Comparison of ENCODE assay signal across 24 cellular contexts in genomic region chr12:121117226-121117777, GRCh38. TPM values are rescaled to one million over a fixed set of nuclear protein-coding genes. Genes with fewer than 3 reads are reported as not detected.
DNase-seq lines count a peak whose midpoint lies in the region; ATAC-seq, FAIRE-seq and TF ChIP-seq lines count a peak whose summit lies in the region.
"Had no signal": no experiment of that assay in that cellular context is flagged by ENCODE, and none has a peak within 500 bp of the region (broad histone marks: within the 10 kb centered on the region; RNA-seq: fewer than 3 reads in every experiment).

No MANE protein-coding gene starts in this region.

- H3K9me3 ChIP-seq in body of pancreas (no peaks in the 10 kb centered on the region), HepG2 (ENCODE audit: low read length) (no peaks in the 10 kb centered on the region), trophoblast cell (ENCODE audit: insufficient read depth, low read depth, low read length) (no peaks in the 10 kb centered on the region)
- H3K9me3 ChIP-seq: BLaER1, Caco-2 had no signal

- 0 out of 2 replicates have a peak overlapping the region, but pooled peaks have one; percentile 10 for H3K9ac ChIP-seq in HepG2 (ENCODE audit: insufficient read depth, low read depth, low read length)
- H3K9ac ChIP-seq in trophoblast cell (ENCODE audit: low read length) = no peak overlapping the region
- H3K9ac ChIP-seq: BLaER1 had no signal

- DNase-seq in body of pancreas = no peak
- DNase-seq in HepG2 (ENCODE audit: low spot score) = no peak
- no peak for DNase-seq in trophoblast cell
- DNase-seq in lower leg skin (ENCODE audit: low spot score in 2 of 2) = no peak
- DNase-seq in cerebellar cortex (ENCODE audit: low spot score) = no peak
- DNase-seq in natural killer cell = no peak
- DNase-seq: CD4-positive, CD25-positive, alpha-beta regulatory T cell; CD8-positive, alpha-beta T cell; DMS153; DND-41; HCEC 1CT had no signal

- no peak overlapping the region for H2BK120ac ChIP-seq in trophoblast cell (ENCODE audit: insufficient read depth, low read length, poor library complexity)

- no peak overlapping the region for H4K8ac ChIP-seq in trophoblast cell (ENCODE audit: low read depth, low read length)

- 62 to 69% methylated on average over 4 of the region's 4 CpGs for WGBS in body of pancreas, 2 donors
- 67% methylated on average over 2 of the region's 4 CpGs for WGBS in HepG2 (ENCODE audit: low lambda C conversion rate)
- WGBS in trophoblast cell (ENCODE audit: extremely low coverage, insufficient coverage, insufficient read length) = no CpG with 5 or more reads among the region's 4 CpGs
- WGBS in lower leg skin, 2 donors = 93 to 96% methylated on average over 4 of the region's 4 CpGs

- no peak overlapping the region for H3K27ac Mint-ChIP-seq in natural killer cell
- H3K27ac Mint-ChIP-seq: B cell; CD4-positive, CD25-positive, alpha-beta regulatory T cell; CD8-positive, alpha-beta T cell; GM23338 had no signal

- no peak overlapping the region for H3K23ac ChIP-seq in trophoblast cell (ENCODE audit: low read length)

- no peak overlapping the region for H3K14ac ChIP-seq in trophoblast cell (ENCODE audit: low read length)

- H3K18ac ChIP-seq in trophoblast cell (ENCODE audit: low read length) = no peak overlapping the region

- H3K4me1 ChIP-seq in body of pancreas (peaks cover 20% of the 10 kb centered on the region), HepG2 (ENCODE audit: insufficient read depth, low read length) (peaks cover 29% of the 10 kb centered on the region), trophoblast cell (ENCODE audit: control insufficient read depth in 1 of 2, insufficient read depth in 2 of 2, low read length in 2 of 2) (no peaks in the 10 kb centered on the region)

- H3K27me3 Mint-ChIP-seq in natural killer cell (ENCODE audit: low read depth in 2 of 2) = no peaks in the 10 kb centered on the region
- H3K27me3 Mint-ChIP-seq: B cell had no signal

- intact Hi-C loops in body of pancreas (cut with DNase I) = no loop called here
- intact Hi-C loops in HepG2 (cut with micrococcal nuclease; ENCODE audit: unreplicated experiment) = loop anchor here (10.0 kb wide), 1 partner anchor 97 kb away; the partner anchor contains the start of gene P2RX4
- intact Hi-C loops in lower leg skin (cut with DNase I; ENCODE audit: low total_unique reads) = no loop called here
- intact Hi-C loops in natural killer cell (cut with micrococcal nuclease) = no loop called here

- H4K12ac ChIP-seq in trophoblast cell (ENCODE audit: low read depth, low read length) = no peak overlapping the region

- H2AK5ac ChIP-seq in trophoblast cell (ENCODE audit: low read length) = no peak overlapping the region

- H3K79me2 ChIP-seq in HepG2 (ENCODE audit: insufficient read depth, low read length) = no peaks in the 10 kb centered on the region
- H3K79me2 ChIP-seq in trophoblast cell (ENCODE audit: control insufficient read depth, insufficient read depth, low read length, poor library complexity) = no peaks in the 10 kb centered on the region

- TF ChIP-seq CTCF in body of pancreas (IDR thresholded peaks at IDR 0.05) (no peak), HepG2 (CRISPR knock-in tag; IDR thresholded peaks at IDR 0.05) (no peak), lower leg skin (IDR thresholded peaks at IDR 0.05) (no peak), natural killer cell (IDR thresholded peaks at IDR 0.05) (no peak)

- POLR2A ChIA-PET in HepG2 (lab: Yijun Ruan, JAX) = interaction anchor here (0.7 to 1.6 kb wide), 5 partner anchors 9 to 139 kb away, joined by 3 to 5 read pairs (median 3); partner anchors contain the start of gene HNF1A

- H3K36me3 ChIP-seq in body of pancreas (replicated peaks in 1 of 2; ENCODE audit: insufficient read depth in 1 of 2, low read depth in 2 of 2) (no peaks in the 10 kb centered on the region), HepG2 (replicated peaks in 1 of 2; ENCODE audit: control insufficient read depth in 1 of 2, insufficient read depth in 2 of 2, low read length in 2 of 2) (no peaks in the 10 kb centered on the region), trophoblast cell (ENCODE audit: control insufficient read depth in 1 of 2, insufficient read depth in 2 of 2, low read length in 2 of 2) (no peaks in the 10 kb centered on the region)
- H3K36me3 ChIP-seq: BLaER1 had no signal

- H3K79me1 ChIP-seq in trophoblast cell (ENCODE audit: low read length) = no peaks in the 10 kb centered on the region

- H3K4me3 ChIP-seq in body of pancreas (no peak overlapping the region), HepG2 (replicated peaks in 1 of 3; ENCODE audit: insufficient read depth in 1 of 3, low read depth in 2 of 3, low read length in 3 of 3) (no peak overlapping the region), trophoblast cell (ENCODE audit: low read depth, low read length) (peak overlapping the region; percentile 30), lower leg skin (ENCODE audit: low read depth, poor library complexity, severe bottlenecking) (no peak overlapping the region)
- H3K4me3 ChIP-seq: BLaER1, GM23338 had no signal

- no peak for FAIRE-seq in HepG2 (lab: Jason Lieb, UNC)
- FAIRE-seq: A204.1, G401.6, GM12892, GM19239, H54 had no signal

- ATAC-seq in body of pancreas = no peak
- ATAC-seq in HepG2 = peak; percentile 70
- no peak for ATAC-seq in GM18520 (IDR thresholded peaks at IDR 0.05; ENCODE audit: unreplicated experiment)
- no peak for ATAC-seq in natural killer cell
- ATAC-seq: CD8-positive, alpha-beta T cell; GM23338 had no signal

- H4K91ac ChIP-seq in trophoblast cell (ENCODE audit: low read depth, low read length) = no peak overlapping the region

- no peaks in the 10 kb centered on the region for H4K20me1 ChIP-seq in HepG2 (ENCODE audit: insufficient read depth, low read length)
- H4K20me1 ChIP-seq: BLaER1 had no signal

- in situ Hi-C loops in HepG2 (cut with HindIII; ENCODE audit: extremely low pct_ligation_motif_present, low pct_unique_long_range_greater_than_20kb) = no loop called here

- H3K27ac ChIP-seq in body of pancreas (peak overlapping the region in 3 of 4 donors; percentile 1 to 59 (median 42)), HepG2 (ENCODE audit: extremely low read length, insufficient read depth, low read length) (no peak overlapping the region), trophoblast cell (ENCODE audit: low read depth, low read length) (no peak overlapping the region)
- H3K27ac ChIP-seq: 22Rv1, BLaER1, C4-2B had no signal

- no peak overlapping the region for H2BK12ac ChIP-seq in trophoblast cell (ENCODE audit: low read length)

- H2AFZ ChIP-seq in HepG2 (ENCODE audit: low read length) = no peak overlapping the region
- no peak overlapping the region for H2AFZ ChIP-seq in trophoblast cell (ENCODE audit: insufficient read depth, low read length, poor library complexity)
- H2AFZ ChIP-seq: GM23338 had no signal

- no peak overlapping the region for H3K4me3 Mint-ChIP-seq in natural killer cell
- H3K4me3 Mint-ChIP-seq: B cell; CD4-positive, CD25-positive, alpha-beta regulatory T cell; CD8-positive, alpha-beta T cell; GM23338 had no signal

- no peaks in the 10 kb centered on the region for H3K4me1 Mint-ChIP-seq in natural killer cell
- H3K4me1 Mint-ChIP-seq: GM23338 had no signal

- TF ChIP-seq POLR2A in body of pancreas (IDR thresholded peaks at IDR 0.05) (no peak), HepG2 (IDR thresholded peaks at IDR 0.05; ENCODE audit: insufficient read depth in 1 of 2, low read depth in 2 of 2, low read length in 2 of 2) (no peak), lower leg skin (IDR thresholded peaks at IDR 0.05) (no peak)

- H3K4ac ChIP-seq in trophoblast cell (ENCODE audit: low read depth, low read length) = no peak overlapping the region

- TF ChIP-seq EP300 in Ishikawa (IDR thresholded peaks at IDR 0.05; ENCODE audit: borderline replicate concordance) (no peak), HepG2 (IDR thresholded peaks at IDR 0.05; ENCODE audit: low read depth in 2 of 2, low read length in 2 of 2) (no peak), HepG2 (CRISPR knock-in tag; IDR thresholded peaks at IDR 0.05; ENCODE audit: borderline replicate concordance) (no peak)

- CTCF ChIA-PET in HepG2 (lab: Yijun Ruan, JAX; ENCODE audit: low intra/inter-chr PET ratio, low total read pairs) = no interaction called here

- H3K27me3 ChIP-seq in body of pancreas = no peaks in the 10 kb centered on the region
- H3K27me3 ChIP-seq in HepG2 (ENCODE audit: control insufficient read depth in 1 of 2, insufficient read depth in 2 of 2, low read length in 2 of 2) = no peaks in the 10 kb centered on the region
- no peaks in the 10 kb centered on the region for H3K27me3 ChIP-seq in trophoblast cell (ENCODE audit: insufficient read depth, low read length)
- H3K27me3 ChIP-seq: BLaER1 had no signal

- H2BK5ac ChIP-seq in trophoblast cell (ENCODE audit: low read depth, low read length, poor library complexity) = no peak overlapping the region

- no TSS peak for BruUV-seq in HepG2 (replicated peaks; lab: Mats Ljungman, UMichigan)

- H3K4me2 ChIP-seq in HepG2 (ENCODE audit: low read depth, low read length) = peak overlapping the region; percentile 32
- no peak overlapping the region for H3K4me2 ChIP-seq in trophoblast cell (ENCODE audit: low read length)
- H3K4me2 ChIP-seq: BLaER1, GM23338 had no signal

- no peaks in the 10 kb centered on the region for H3K36me3 Mint-ChIP-seq in natural killer cell
- H3K36me3 Mint-ChIP-seq: CD4-positive, CD25-positive, alpha-beta regulatory T cell; CD8-positive, alpha-beta T cell had no signal

- TF ChIP-seq RAD21 in Ishikawa (IDR thresholded peaks at IDR 0.05; ENCODE audit: low read depth) = no peak
- no peak for TF ChIP-seq RAD21 in HepG2 (CRISPR knock-in tag; IDR thresholded peaks at IDR 0.05)

- H3K9me3 Mint-ChIP-seq in natural killer cell = no peaks in the 10 kb centered on the region
- H3K9me3 Mint-ChIP-seq: CD8-positive, alpha-beta T cell; GM23338 had no signal

RNA-seq across cellular contexts. Expression of gene P2RX7, which starts 15.4 kb away (rescaled TPM):
- total RNA-seq in body of pancreas (1 to 10 TPM; 1.0 to 1.6 TPM), HepG2 (2016; rRNA removed; fragmentation: Illumina TruSeq; extraction: Trizol) (0.13 TPM in 1 of 2 replicates, not detected in the other), lower leg skin (10 to 100 TPM in 3 of 4 donors, 1 to 10 TPM in 1; 9.8 to 38.6 (median 24.4) TPM), natural killer cell (10 to 100 TPM; 14.1 to 22.9 (median 16.7) TPM)
- total RNA-seq in HepG2 (2016; cell fraction: cytosol; rRNA removed; fragmentation: Illumina TruSeq; extraction: Trizol; ENCODE audit: low read depth) = not detected in 2 replicates
- 0.03 TPM in 1 of 2 replicates, not detected in the other for total RNA-seq in HepG2 (2016; cell fraction: insoluble cytoplasmic fraction; rRNA removed; fragmentation: Illumina TruSeq; extraction: Trizol)
- total RNA-seq in HepG2 (2016; cell fraction: membrane; rRNA removed; fragmentation: Illumina TruSeq; extraction: Trizol) = not detected in 2 replicates
- total RNA-seq in HepG2 (2016; cell fraction: nucleus; rRNA removed; fragmentation: Illumina TruSeq; extraction: Trizol) = not detected in 2 replicates
- 0.56 and 0.73 TPM in 2 replicates for polyA plus RNA-seq in HepG2 (2011; rRNA removed)
- 0.18 and 0.19 TPM in 2 replicates for polyA plus RNA-seq in HepG2 (2011; cell fraction: cytosol; rRNA removed)
- polyA plus RNA-seq in HepG2 (2011; cell fraction: nucleus; rRNA removed) = 1.1 and 1.7 TPM in 2 replicates
- polyA plus RNA-seq in HepG2 (2012) = 0.76 and 1.1 TPM in 2 replicates
- polyA plus RNA-seq in HepG2 (2016; cell fraction: cytosol; fragmentation: Illumina TruSeq; extraction: Trizol; ENCODE audit: low read depth) = not detected in 2 replicates
- polyA plus RNA-seq in HepG2 (2016; cell fraction: insoluble cytoplasmic fraction; fragmentation: Illumina TruSeq; extraction: Trizol; ENCODE audit: low read depth) = not detected in 2 replicates
- not detected in 2 replicates for polyA plus RNA-seq in HepG2 (2016; cell fraction: membrane; fragmentation: Illumina TruSeq; extraction: Trizol; ENCODE audit: low read depth)
- not detected in 2 replicates for polyA plus RNA-seq in HepG2 (2016; cell fraction: nucleus; fragmentation: Illumina TruSeq; extraction: Trizol; ENCODE audit: insufficient read depth, low read depth)
- polyA minus RNA-seq in HepG2 (2011; rRNA and poly(A)+ RNA removed; ENCODE audit: low replicate concordance) = 0.38 TPM in 1 of 2 replicates, not detected in the other
- polyA minus RNA-seq in HepG2 (2011; cell fraction: cytosol; rRNA and poly(A)+ RNA removed) = 0.40 TPM in 1 of 2 replicates, not detected in the other
- 0.64 and 1.9 TPM in 2 replicates for polyA minus RNA-seq in HepG2 (2011; cell fraction: nucleus; rRNA and poly(A)+ RNA removed)
- polyA plus RNA-seq in trophoblast cell (2013) = 0.01 TPM in 2 replicates
- total RNA-seq: Caco-2 had no signal

Comparison
In these comparisons a context has a peak if more than half of its experiments do, and no peak if none do; other contexts are left out.
1. H3K27ac ChIP-seq: peak in body of pancreas (3 of 4); none in HepG2 (single experiment) and trophoblast cell (single experiment).
2. RNA of gene P2RX7, which starts 15.4 kb away (total RNA-seq): 9.8 to 38.6 TPM in lower leg skin and 14.1 to 22.9 TPM in natural killer cell; 1.0 to 1.6 TPM in body of pancreas and 0.03 to 0.13 TPM in HepG2; every median in the first group is over 4 times any median in the second.